In genomic region chr20:54070187-54070987, GRCh38 we compare ENCODE assay signal across 18 cellular contexts. TPM values are rescaled to one million over a fixed set of nuclear protein-coding genes. Genes with fewer than 3 reads are reported as not detected.
DNase-seq lines count a peak whose midpoint lies in the region; ATAC-seq and TF ChIP-seq lines count a peak whose summit lies in the region.
"Had no signal": no experiment of that assay in that cellular context is flagged by ENCODE, and none has a peak within 500 bp of the region (broad histone marks: within the 10 kb centered on the region; RNA-seq: fewer than 3 reads in every experiment).

Gene BCAS1, minus strand, starts transcription at chr20:54070594. Its CDS starts 11,876 bp downstream, at chr20:54058718.

- peak; percentile 34 for ATAC-seq in GM23338
- ATAC-seq in PC-3: peak; percentile 25
- ATAC-seq in left lung: peak; percentile 49
- ATAC-seq in stimulated activated effector memory CD8-positive, alpha-beta T cell treated with anti-CD3 and anti-CD28 coated beads, Interleukin-12 subunit alpha, Interleukin-12 subunit beta, amount 100 ng/mL, for 72 hours: no peak
- no peak for ATAC-seq in activated CD8-positive, alpha-beta T cell treated with anti-CD3 and anti-CD28 coated beads for 36 hours
- no peak for ATAC-seq in activated naive CD8-positive, alpha-beta T cell treated with anti-CD3 and anti-CD28 coated beads, Interleukin-2, amount 50 U/mL, for 24 hours
- ATAC-seq in GM21576 (IDR thresholded peaks at IDR 0.05; ENCODE audit: unreplicated experiment): no peak

- no peaks in the 10 kb centered on the region for H3K9me3 Mint-ChIP-seq in GM23338
- H3K9me3 Mint-ChIP-seq in stimulated activated effector memory CD8-positive, alpha-beta T cell treated with anti-CD3 and anti-CD28 coated beads, Interleukin-12 subunit alpha, Interleukin-12 subunit beta, amount 100 ng/mL, for 72 hours: no peaks in the 10 kb centered on the region
- H3K9me3 Mint-ChIP-seq in activated CD4-positive, alpha-beta T cell treated with anti-CD3 and anti-CD28 coated beads, Interleukin-2, amount 10 ng/mL, durations not matched to agents 24 days and 14 days: peaks cover 5% of the 10 kb centered on the region
- H3K9me3 Mint-ChIP-seq in activated CD8-positive, alpha-beta T cell treated with anti-CD3 and anti-CD28 coated beads for 36 hours: no peaks in the 10 kb centered on the region
- H3K9me3 Mint-ChIP-seq in activated naive CD8-positive, alpha-beta T cell treated with anti-CD3 and anti-CD28 coated beads, Interleukin-2, amount 50 U/mL, for 24 hours: no peaks in the 10 kb centered on the region
- H3K9me3 Mint-ChIP-seq: activated B cell treated with CpG ODN at 0.5 μM for 24 hours had no signal

- peaks cover 34% of the 10 kb centered on the region for H3K4me1 Mint-ChIP-seq in GM23338
- H3K4me1 Mint-ChIP-seq in stimulated activated effector memory CD8-positive, alpha-beta T cell treated with anti-CD3 and anti-CD28 coated beads, Interleukin-12 subunit alpha, Interleukin-12 subunit beta, amount 100 ng/mL, for 72 hours: peaks cover 4% of the 10 kb centered on the region
- H3K4me1 Mint-ChIP-seq in activated CD4-positive, alpha-beta T cell treated with anti-CD3 and anti-CD28 coated beads, Interleukin-2, amount 10 ng/mL, durations not matched to agents 24 days and 14 days: peaks cover 2% of the 10 kb centered on the region
- H3K4me1 Mint-ChIP-seq in activated CD8-positive, alpha-beta T cell treated with anti-CD3 and anti-CD28 coated beads for 36 hours (ENCODE audit: low read depth): peaks cover 3% of the 10 kb centered on the region
- H3K4me1 Mint-ChIP-seq in activated naive CD8-positive, alpha-beta T cell treated with anti-CD3 and anti-CD28 coated beads, Interleukin-2, amount 50 U/mL, for 24 hours: peaks cover 6% of the 10 kb centered on the region

- H3K27ac Mint-ChIP-seq in GM23338: no peak within 1 kb of the TSS
- H3K27ac Mint-ChIP-seq in stimulated activated effector memory CD8-positive, alpha-beta T cell treated with anti-CD3 and anti-CD28 coated beads, Interleukin-12 subunit alpha, Interleukin-12 subunit beta, amount 100 ng/mL, for 72 hours: peak within 1 kb of the TSS; percentile 73
- H3K27ac Mint-ChIP-seq in activated CD4-positive, alpha-beta T cell treated with anti-CD3 and anti-CD28 coated beads, Interleukin-2, amount 10 ng/mL, durations not matched to agents 24 days and 14 days: no peak within 1 kb of the TSS
- H3K27ac Mint-ChIP-seq in activated CD8-positive, alpha-beta T cell treated with anti-CD3 and anti-CD28 coated beads for 36 hours: no peak within 1 kb of the TSS
- no peak within 1 kb of the TSS for H3K27ac Mint-ChIP-seq in activated naive CD8-positive, alpha-beta T cell treated with anti-CD3 and anti-CD28 coated beads, Interleukin-2, amount 50 U/mL, for 24 hours
- H3K27ac Mint-ChIP-seq: activated B cell treated with CpG ODN at 0.5 μM for 24 hours, B cell had no signal

- H3K9me3 ChIP-seq in PC-3 (ENCODE audit: low read length): no peaks in the 10 kb centered on the region
- no peaks in the 10 kb centered on the region for H3K9me3 ChIP-seq in left lung

- H3K4me1 ChIP-seq in GM23338 (ENCODE audit: insufficient read depth) (peaks cover 36% of the 10 kb centered on the region), PC-3 (ENCODE audit: insufficient read depth, low read length) (peaks cover 45% of the 10 kb centered on the region), left lung (no peaks in the 10 kb centered on the region)

- no peaks in the 10 kb centered on the region for H4K20me1 ChIP-seq in GM23338 (replicated peaks; ENCODE audit: insufficient read depth)
- H4K20me1 ChIP-seq in PC-3 (ENCODE audit: low read length): no peaks in the 10 kb centered on the region

- intact Hi-C loops in PC-3 (cut with micrococcal nuclease) (no loop called here), left lung (cut with DNase I) (no loop called here)
- intact Hi-C loops in activated CD4-positive, alpha-beta T cell treated with anti-CD3 and anti-CD28 coated beads, Interleukin-2, amount 10 ng/mL, durations not matched to agents 24 days and 14 days (cut with micrococcal nuclease): no loop called here
- intact Hi-C loops in activated CD8-positive, alpha-beta T cell treated with anti-CD3 and anti-CD28 coated beads for 36 hours (cut with micrococcal nuclease): no loop called here

- no peaks in the 10 kb centered on the region for H3K36me3 Mint-ChIP-seq in GM23338 (ENCODE audit: low read depth)
- H3K36me3 Mint-ChIP-seq in stimulated activated effector memory CD8-positive, alpha-beta T cell treated with anti-CD3 and anti-CD28 coated beads, Interleukin-12 subunit alpha, Interleukin-12 subunit beta, amount 100 ng/mL, for 72 hours: no peaks in the 10 kb centered on the region
- no peaks in the 10 kb centered on the region for H3K36me3 Mint-ChIP-seq in activated CD4-positive, alpha-beta T cell treated with anti-CD3 and anti-CD28 coated beads, Interleukin-2, amount 10 ng/mL, durations not matched to agents 24 days and 14 days (ENCODE audit: low read depth)
- no peaks in the 10 kb centered on the region for H3K36me3 Mint-ChIP-seq in activated CD8-positive, alpha-beta T cell treated with anti-CD3 and anti-CD28 coated beads for 36 hours (ENCODE audit: low read depth)
- H3K36me3 Mint-ChIP-seq in activated naive CD8-positive, alpha-beta T cell treated with anti-CD3 and anti-CD28 coated beads, Interleukin-2, amount 50 U/mL, for 24 hours (ENCODE audit: low read depth): no peaks in the 10 kb centered on the region

- H3K9me2 ChIP-seq in GM23338 (ENCODE audit: insufficient read depth): no peaks in the 10 kb centered on the region
- no peaks in the 10 kb centered on the region; the same call in 1 of the 2 replicates for H3K9me2 ChIP-seq in PC-3 (replicated peaks; ENCODE audit: low read length)

- H3F3A ChIP-seq in GM23338 (replicated peaks; ENCODE audit: low read depth) (no peaks in the 10 kb centered on the region; the same call in 1 of the 2 replicates), PC-3 (ENCODE audit: low read length, unreplicated experiment) (no peaks in the 10 kb centered on the region)

- H3K27me3 ChIP-seq in GM23338 (ENCODE audit: insufficient read depth) (no peaks in the 10 kb centered on the region), PC-3 (ENCODE audit: low read length) (no peaks in the 10 kb centered on the region), left lung (peaks cover 0 to 4% of the 10 kb centered on the region in 2 donors)

- H3K36me3 ChIP-seq in GM23338 (ENCODE audit: insufficient read depth) (no peaks in the 10 kb centered on the region), PC-3 (ENCODE audit: low read depth, low read length) (no peaks in the 10 kb centered on the region), left lung (no peaks in the 10 kb centered on the region)

- BruUV-seq in PC-3 (replicated peaks; lab: Mats Ljungman, UMichigan): no TSS peak

- CTCF ChIA-PET in PC-3 (lab: Charles Lee): no interaction called here
- CTCF ChIA-PET in activated CD8-positive, alpha-beta T cell treated with anti-CD3 and anti-CD28 coated beads for 36 hours (lab: Charles Lee): interaction anchor here (2.4 to 2.9 kb wide), 2 partner anchors 8 to 33 kb away, joined by 5 to 16 read pairs; no protein-coding TSS in a partner anchor

- POLR2A ChIA-PET in PC-3 (lab: Charles Lee; ENCODE audit: unreplicated experiment): interaction anchor here (0.5 kb wide), 1 partner anchor 14 kb away, joined by 3 read pairs; no protein-coding TSS in a partner anchor
- POLR2A ChIA-PET in activated CD8-positive, alpha-beta T cell treated with anti-CD3 and anti-CD28 coated beads for 36 hours (lab: Charles Lee): no interaction called here

- H3K4me3 ChIP-seq in GM23338: no peak within 1 kb of the TSS
- H3K4me3 ChIP-seq in PC-3 (ENCODE audit: low read length): no peak within 1 kb of the TSS
- H3K4me3 ChIP-seq in left lung: no peak within 1 kb of the TSS
- H3K4me3 ChIP-seq: lung had no signal

- TF ChIP-seq CTCF in GM23338 (conservative IDR thresholded peaks at IDR 0.05; ENCODE audit: low read depth in 2 of 2) (no peak), PC-3 (conservative IDR thresholded peaks at IDR 0.05; ENCODE audit: low read depth, low read length) (no peak), left lung (IDR thresholded peaks at IDR 0.05) (no peak)
- TF ChIP-seq CTCF in activated CD8-positive, alpha-beta T cell treated with anti-CD3 and anti-CD28 coated beads for 36 hours (IDR thresholded peaks at IDR 0.05): no peak

- H3K27ac ChIP-seq in GM23338 (ENCODE audit: low read depth): no peak within 1 kb of the TSS
- no peak within 1 kb of the TSS for H3K27ac ChIP-seq in PC-3 (ENCODE audit: low read length)
- H3K27ac ChIP-seq in left lung: no peak within 1 kb of the TSS

- no peak within 1 kb of the TSS for H3K4me3 Mint-ChIP-seq in GM23338
- H3K4me3 Mint-ChIP-seq in stimulated activated effector memory CD8-positive, alpha-beta T cell treated with anti-CD3 and anti-CD28 coated beads, Interleukin-12 subunit alpha, Interleukin-12 subunit beta, amount 100 ng/mL, for 72 hours: no peak within 1 kb of the TSS
- H3K4me3 Mint-ChIP-seq in activated CD4-positive, alpha-beta T cell treated with anti-CD3 and anti-CD28 coated beads, Interleukin-2, amount 10 ng/mL, durations not matched to agents 24 days and 14 days: no peak within 1 kb of the TSS
- no peak within 1 kb of the TSS for H3K4me3 Mint-ChIP-seq in activated CD8-positive, alpha-beta T cell treated with anti-CD3 and anti-CD28 coated beads for 36 hours
- H3K4me3 Mint-ChIP-seq in activated naive CD8-positive, alpha-beta T cell treated with anti-CD3 and anti-CD28 coated beads, Interleukin-2, amount 50 U/mL, for 24 hours: no peak within 1 kb of the TSS
- H3K4me3 Mint-ChIP-seq: activated B cell treated with CpG ODN at 0.5 μM for 24 hours, B cell had no signal

- H3K27me3 Mint-ChIP-seq in GM23338 (ENCODE audit: insufficient read depth, low read depth, poor library complexity): peaks cover 2% of the 10 kb centered on the region
- peaks cover 11% of the 10 kb centered on the region for H3K27me3 Mint-ChIP-seq in activated CD4-positive, alpha-beta T cell treated with anti-CD3 and anti-CD28 coated beads, Interleukin-2, amount 10 ng/mL, durations not matched to agents 24 days and 14 days
- no peaks in the 10 kb centered on the region for H3K27me3 Mint-ChIP-seq in activated CD8-positive, alpha-beta T cell treated with anti-CD3 and anti-CD28 coated beads for 36 hours
- no peaks in the 10 kb centered on the region for H3K27me3 Mint-ChIP-seq in activated naive CD8-positive, alpha-beta T cell treated with anti-CD3 and anti-CD28 coated beads, Interleukin-2, amount 50 U/mL, for 24 hours
- H3K27me3 Mint-ChIP-seq: activated B cell treated with CpG ODN at 0.5 μM for 24 hours, B cell had no signal

- H2AFZ ChIP-seq in GM23338 (peak within 1 kb of the TSS; percentile 88), PC-3 (ENCODE audit: low read length) (peak within 1 kb of the TSS; percentile 42)

- H3K4me2 ChIP-seq in GM23338 (peak within 1 kb of the TSS; percentile 46; the same call in 1 of the 2 replicates), PC-3 (ENCODE audit: low read length) (peak within 1 kb of the TSS; percentile 35)

- DNase-seq in GM23338 (ENCODE audit: low spot score) (peak; percentile 4), PC-3 (peak; percentile 43), left lung (no peak)
- no peak for DNase-seq in stimulated activated effector memory CD8-positive, alpha-beta T cell treated with anti-CD3 and anti-CD28 coated beads, Interleukin-12 subunit alpha, Interleukin-12 subunit beta, amount 100 ng/mL, for 72 hours (ENCODE audit: low spot score in 2 of 2)
- no peak for DNase-seq in activated CD4-positive, alpha-beta T cell treated with anti-CD3 and anti-CD28 coated beads, Interleukin-2, amount 10 ng/mL, durations not matched to agents 24 days and 14 days
- no peak for DNase-seq in activated CD8-positive, alpha-beta T cell treated with anti-CD3 and anti-CD28 coated beads for 36 hours
- DNase-seq in activated naive CD8-positive, alpha-beta T cell treated with anti-CD3 and anti-CD28 coated beads, Interleukin-2, amount 50 U/mL, for 24 hours: no peak
- DNase-seq: activated B cell treated with CpG ODN at 0.5 μM for 24 hours; amygdala; IMR-90; right cardiac atrium; RPMI8226; stimulated activated CD4-positive, alpha-beta T cell treated with anti-CD3 and anti-CD28 coated beads, Interleukin-1b, Interleukin-23, amount 100 ng/mL, for 48 hours; T-helper 1 cell had no signal

- no peak within 1 kb of the TSS for H3K9ac ChIP-seq in PC-3 (ENCODE audit: low read length)

- H3K79me2 ChIP-seq in GM23338 (replicated peaks; ENCODE audit: insufficient read depth) (no peaks in the 10 kb centered on the region), PC-3 (ENCODE audit: low read length) (no peaks in the 10 kb centered on the region)

RNA-seq across cellular contexts. Expression of gene BCAS1, which starts in this region (rescaled TPM):
- 0.17 TPM in 1 of 2 replicates, not detected in the other for total RNA-seq in GM23338 (2014; rRNA removed; shearing (Covaris generic))
- polyA plus RNA-seq in GM23338 (2016; fragmentation: Nextera tagmentation; extraction: Ambion mirVana): 0.17 and 0.19 TPM in 2 replicates
- 0.18 and 0.35 TPM in 2 replicates for total RNA-seq in PC-3 (2014; rRNA removed)
- total RNA-seq in left lung: 1 to 10 TPM in 1 of 2 donors, under 1 TPM in 1; 0.99 to 1.6 TPM
- not detected in 2 replicates for total RNA-seq in activated CD4-positive, alpha-beta T cell treated with anti-CD3 and anti-CD28 coated beads, Interleukin-2, amount 10 ng/mL, durations not matched to agents 24 days and 14 days
- total RNA-seq in activated CD8-positive, alpha-beta T cell treated with anti-CD3 and anti-CD28 coated beads for 36 hours: under 1 TPM in 1 of 2 experiments, not detected in 1; 0.09 TPM
- total RNA-seq: endothelial cell of umbilical vein had no signal
- polyA plus RNA-seq: endothelial cell of umbilical vein, IMR-90 had no signal

Comparison
In these comparisons a context has a peak if more than half of its experiments do, and no peak if none do; other contexts are left out.
1. Peak in DNase-seq, ATAC-seq and H3K4me2 ChIP-seq in GM23338; RNA of the gene not detected or under 1 TPM.
2. Peak in DNase-seq, ATAC-seq and H3K4me2 ChIP-seq in PC-3; RNA of the gene not detected or under 1 TPM.